ENCODE assay signal across 15 cellular contexts in genomic region chr9:35717132-35717870, GRCh38. TPM values are rescaled to one million over a fixed set of nuclear protein-coding genes. Genes with fewer than 3 reads are reported as not detected.
DNase-seq lines count a peak whose midpoint lies in the region; ATAC-seq, FAIRE-seq and TF ChIP-seq lines count a peak whose summit lies in the region.
"Had no signal": no experiment of that assay in that cellular context is flagged by ENCODE, and none has a peak within 500 bp of the region (broad histone marks: within the 10 kb centered on the region; RNA-seq: fewer than 3 reads in every experiment).

No MANE protein-coding gene starts in this region.

- DNase-seq in ascending aorta (ENCODE audit: low spot score in 2 of 2): no peak
- no peak for DNase-seq in endothelial cell of umbilical vein (ENCODE audit: low read depth, low spot score)
- no peak for DNase-seq in neuronal stem cell (ENCODE audit: low spot score)
- DNase-seq in urothelium cell line (ENCODE audit: low spot score): no peak
- no peak for DNase-seq in SIG-M5 treated with dmso at 0.1 percent for 504 hours (lab: John Stamatoyannopoulos, UW; ENCODE audit: unreplicated experiment)
- DNase-seq in left lobe of liver (ENCODE audit: low spot score): no peak
- DNase-seq in amygdala (lab: John Stamatoyannopoulos, UW): no peak
- DNase-seq: DMS 273 treated with DMSO at 0.1 percent for 48 hours, HFFc6, KBM-7, NCI-H146, NCI-H345, NCI-H69 had no signal

- H4K91ac ChIP-seq in neuronal stem cell (ENCODE audit: low read depth, low read length, poor library complexity): no peak overlapping the region

- no peaks in the 10 kb centered on the region for H3K9me1 ChIP-seq in endothelial cell of umbilical vein (replicated peaks; ENCODE audit: control insufficient read depth, extremely low read depth, insufficient read depth, low read length)

- H3K27me3 ChIP-seq in ascending aorta (no peaks in the 10 kb centered on the region), endothelial cell of umbilical vein (ENCODE audit: control insufficient read depth in 2 of 2, insufficient read depth in 2 of 2, low read length in 2 of 2) (no peaks in the 10 kb centered on the region), neuronal stem cell (ENCODE audit: control insufficient read depth in 3 of 3, insufficient read depth in 3 of 3, low read depth in 1 of 3, low read length in 3 of 3) (no peaks in the 10 kb centered on the region)
- H3K27me3 ChIP-seq: BLaER1 had no signal

- H3K79me2 ChIP-seq in endothelial cell of umbilical vein (ENCODE audit: control insufficient read depth, insufficient read depth, low read length): peaks cover 2% of the 10 kb centered on the region

- H3K27ac ChIP-seq in ascending aorta: peak overlapping the region; percentile 51 to 74
- no peak overlapping the region for H3K27ac ChIP-seq in endothelial cell of umbilical vein (ENCODE audit: insufficient read depth, low read depth, low read length)
- H3K27ac ChIP-seq in neuronal stem cell (replicated peaks; ENCODE audit: low read length): no peak overlapping the region
- H3K27ac ChIP-seq: BLaER1 had no signal

- H4K8ac ChIP-seq in neuronal stem cell (ENCODE audit: low read depth, low read length): no peak overlapping the region

- H2BK5ac ChIP-seq in neuronal stem cell (ENCODE audit: low read length): no peak overlapping the region

- BruUV-seq in endothelial cell of umbilical vein (replicated peaks; lab: Mats Ljungman, UMichigan): TSS peak; percentile 28

- POLR2A ChIA-PET in endothelial cell of umbilical vein (lab: Charles Lee): no interaction called here

- H3K4me2 ChIP-seq in endothelial cell of umbilical vein (ENCODE audit: insufficient read depth, low read length) (no peak overlapping the region), neuronal stem cell (ENCODE audit: insufficient read depth, low read length, poor library complexity, severe bottlenecking) (no peak overlapping the region)

- H2BK120ac ChIP-seq in neuronal stem cell (ENCODE audit: low read depth, low read length): no peak overlapping the region

- no peak for ATAC-seq in left lobe of liver

- no peaks in the 10 kb centered on the region for H4K20me1 ChIP-seq in endothelial cell of umbilical vein (replicated peaks; ENCODE audit: control insufficient read depth, extremely low read depth, insufficient read depth, low read length)

- peak overlapping the region; percentile 49 for H3K23ac ChIP-seq in neuronal stem cell (ENCODE audit: low read depth, low read length, poor library complexity)

- H3K4me1 ChIP-seq in ascending aorta (peaks cover 0 to 3% of the 10 kb centered on the region in 2 donors), endothelial cell of umbilical vein (ENCODE audit: control insufficient read depth, extremely low read depth, insufficient read depth, low read length) (no peaks in the 10 kb centered on the region), neuronal stem cell (ENCODE audit: control insufficient read depth in 2 of 2, insufficient read depth in 1 of 2, low read depth in 1 of 2, low read length in 2 of 2) (no peaks in the 10 kb centered on the region)

- no peak overlapping the region for H3K18ac ChIP-seq in neuronal stem cell (ENCODE audit: low read length)

- H2AK5ac ChIP-seq in neuronal stem cell (ENCODE audit: low read depth, low read length): no peak overlapping the region

- H3K4ac ChIP-seq in neuronal stem cell (ENCODE audit: low read length): no peak overlapping the region

- peaks cover 100% of the 10 kb centered on the region in 2 donors for H3K36me3 ChIP-seq in ascending aorta
- peaks cover 63 to 83% of the 10 kb centered on the region in 2 experiments for H3K36me3 ChIP-seq in endothelial cell of umbilical vein (ENCODE audit: control insufficient read depth in 2 of 2, extremely low read depth in 1 of 2, insufficient read depth in 2 of 2, low read length in 2 of 2)
- peaks cover 81 to 98% of the 10 kb centered on the region in 2 donors for H3K36me3 ChIP-seq in neuronal stem cell (replicated peaks in 1 of 2; ENCODE audit: control insufficient read depth in 2 of 2, insufficient read depth in 2 of 2, low read length in 2 of 2)

- CTCF ChIA-PET in endothelial cell of umbilical vein (lab: Charles Lee): interaction anchor here (1.5 to 8.9 kb wide), 3 partner anchors 10 to 29 kb away, joined by 3 to 53 read pairs (median 6); no protein-coding TSS in a partner anchor

- H3K79me1 ChIP-seq in neuronal stem cell (ENCODE audit: low read depth, low read length): peaks cover 2% of the 10 kb centered on the region

- no peak overlapping the region for H3K14ac ChIP-seq in neuronal stem cell (ENCODE audit: low read length)

- no peak for TF ChIP-seq POLR2A in endothelial cell of umbilical vein (IDR thresholded peaks at IDR 0.05; ENCODE audit: low read depth, low read length)

- dilution Hi-C loops in endothelial cell of umbilical vein (cut with MboI; ENCODE audit: extremely low pct_ligation_motif_present, low sequenced_read_pairs): no loop called here

- H3K9me3 ChIP-seq in ascending aorta: no peaks in the 10 kb centered on the region
- H3K9me3 ChIP-seq in endothelial cell of umbilical vein (replicated peaks; ENCODE audit: control insufficient read depth, insufficient read depth, low read length): no peaks in the 10 kb centered on the region
- H3K9me3 ChIP-seq in neuronal stem cell (replicated peaks in 1 of 2; ENCODE audit: control insufficient read depth in 2 of 2, insufficient read depth in 1 of 2, low read depth in 1 of 2, low read length in 2 of 2): no peaks in the 10 kb centered on the region
- H3K9me3 ChIP-seq: BLaER1 had no signal

- H2BK15ac ChIP-seq in neuronal stem cell (ENCODE audit: low read length): no peak overlapping the region

- H3K4me3 ChIP-seq in ascending aorta: no peak overlapping the region
- H3K4me3 ChIP-seq in endothelial cell of umbilical vein (replicated peaks in 1 of 3; ENCODE audit: insufficient read depth in 1 of 3, low read depth in 1 of 3, low read length in 3 of 3): no peak overlapping the region
- H3K4me3 ChIP-seq in neuronal stem cell (ENCODE audit: low read length in 2 of 2): peak overlapping the region in 1 of 2 donors; percentile 11
- H3K4me3 ChIP-seq: BLaER1 had no signal

- intact Hi-C loops in ascending aorta (cut with DNase I): no loop called here
- intact Hi-C loops in endothelial cell of umbilical vein (cut with micrococcal nuclease): no loop called here

- H2BK12ac ChIP-seq in neuronal stem cell (ENCODE audit: low read length): no peak overlapping the region

- H3K9ac ChIP-seq in endothelial cell of umbilical vein (replicated peaks; ENCODE audit: extremely low read depth, insufficient read depth, low read length) (no peak overlapping the region), neuronal stem cell (ENCODE audit: low read depth, low read length, poor library complexity) (no peak overlapping the region)
- H3K9ac ChIP-seq: BLaER1 had no signal

- WGBS in neuronal stem cell (ENCODE audit: extremely low coverage in 2 of 2, insufficient read length in 2 of 2, insufficient replicate concordance in 1 of 2), 2 donors: no CpG with 5 or more reads among the region's 14 CpGs

- no peak for TF ChIP-seq CTCF in ascending aorta (IDR thresholded peaks at IDR 0.05)
- no peak for TF ChIP-seq CTCF in endothelial cell of umbilical vein (IDR thresholded peaks at IDR 0.05; ENCODE audit: extremely low read depth in 1 of 2, insufficient read depth in 1 of 2, low read depth in 1 of 2, low read length in 2 of 2)

- FAIRE-seq in endothelial cell of umbilical vein (lab: Jason Lieb, UNC) (no peak), urothelium cell line (lab: Jason Lieb, UNC) (peak; percentile 5)
- FAIRE-seq: H1 had no signal

- no peak overlapping the region for H2AFZ ChIP-seq in endothelial cell of umbilical vein (ENCODE audit: low read depth, low read length)
- no peak overlapping the region for H2AFZ ChIP-seq in neuronal stem cell (ENCODE audit: low read length)

RNA-seq across cellular contexts. Expression of gene TLN1, which starts 14.7 kb away (rescaled TPM):
- total RNA-seq in ascending aorta (735 TPM), endothelial cell of umbilical vein (424 and 450 TPM in 2 replicates), left lobe of liver (107 TPM)
- 120 and 137 TPM in 2 replicates for polyA plus RNA-seq in endothelial cell of umbilical vein
- 213 and 223 TPM in 2 replicates for polyA plus RNA-seq in endothelial cell of umbilical vein (2011; cell fraction: cytosol; rRNA removed)
- 252 and 278 TPM in 2 replicates for polyA plus RNA-seq in endothelial cell of umbilical vein (2011; cell fraction: nucleus; rRNA removed)
- 255 and 266 TPM in 2 replicates for polyA plus RNA-seq in endothelial cell of umbilical vein (2012)
- 647 and 685 TPM in 2 replicates for polyA minus RNA-seq in endothelial cell of umbilical vein
- polyA minus RNA-seq in endothelial cell of umbilical vein (2011; cell fraction: cytosol; rRNA and poly(A)+ RNA removed): 119 TPM
- 163 and 201 TPM in 2 replicates for polyA minus RNA-seq in endothelial cell of umbilical vein (2011; cell fraction: nucleus; rRNA and poly(A)+ RNA removed)
- 18.4 TPM for polyA plus RNA-seq in neuronal stem cell (2013, experiment 1 of 2)
- polyA plus RNA-seq in neuronal stem cell (2013, experiment 2 of 2): 18.5 TPM

RNA-seq across cellular contexts. Expression of gene CREB3, which starts 15.2 kb away (rescaled TPM):
- total RNA-seq in ascending aorta: 48.3 TPM
- 36.4 and 39.8 TPM in 2 replicates for total RNA-seq in endothelial cell of umbilical vein
- 45.9 and 52.1 TPM in 2 replicates for polyA plus RNA-seq in endothelial cell of umbilical vein
- 32.2 and 36.2 TPM in 2 replicates for polyA plus RNA-seq in endothelial cell of umbilical vein (2011; cell fraction: cytosol; rRNA removed)
- polyA plus RNA-seq in endothelial cell of umbilical vein (2011; cell fraction: nucleus; rRNA removed): 20.0 and 24.0 TPM in 2 replicates
- polyA plus RNA-seq in endothelial cell of umbilical vein (2012): 45.9 and 48.2 TPM in 2 replicates
- polyA minus RNA-seq in endothelial cell of umbilical vein: 18.5 and 19.4 TPM in 2 replicates
- 13.6 TPM for polyA minus RNA-seq in endothelial cell of umbilical vein (2011; cell fraction: cytosol; rRNA and poly(A)+ RNA removed)
- polyA minus RNA-seq in endothelial cell of umbilical vein (2011; cell fraction: nucleus; rRNA and poly(A)+ RNA removed): 7.0 and 9.1 TPM in 2 replicates
- 23.0 TPM for polyA plus RNA-seq in neuronal stem cell (2013, experiment 1 of 2)
- polyA plus RNA-seq in neuronal stem cell (2013, experiment 2 of 2): 21.8 TPM
- 13.9 TPM for total RNA-seq in left lobe of liver

RNA-seq across cellular contexts. Expression of gene TPM2, which starts 27.6 kb away (rescaled TPM):
- 1,923 TPM for total RNA-seq in ascending aorta
- 257 and 279 TPM in 2 replicates for total RNA-seq in endothelial cell of umbilical vein
- polyA plus RNA-seq in endothelial cell of umbilical vein: 103 and 144 TPM in 2 replicates
- polyA plus RNA-seq in endothelial cell of umbilical vein (2011; cell fraction: cytosol; rRNA removed): 218 and 224 TPM in 2 replicates
- 411 and 541 TPM in 2 replicates for polyA plus RNA-seq in endothelial cell of umbilical vein (2011; cell fraction: nucleus; rRNA removed)
- polyA plus RNA-seq in endothelial cell of umbilical vein (2012): 291 and 315 TPM in 2 replicates
- polyA minus RNA-seq in endothelial cell of umbilical vein: 46.5 and 50.0 TPM in 2 replicates
- polyA minus RNA-seq in endothelial cell of umbilical vein (2011; cell fraction: cytosol; rRNA and poly(A)+ RNA removed): 104 TPM
- polyA minus RNA-seq in endothelial cell of umbilical vein (2011; cell fraction: nucleus; rRNA and poly(A)+ RNA removed): 33.1 and 61.4 TPM in 2 replicates
- polyA plus RNA-seq in neuronal stem cell (2013, experiment 1 of 2): 345 TPM
- 336 TPM for polyA plus RNA-seq in neuronal stem cell (2013, experiment 2 of 2)
- 6.6 TPM for total RNA-seq in left lobe of liver

RNA-seq across cellular contexts. Expression of gene GBA2, which starts 31.7 kb away (rescaled TPM):
- total RNA-seq in ascending aorta: 40.7 TPM
- 158 and 196 TPM in 2 replicates for total RNA-seq in endothelial cell of umbilical vein
- polyA plus RNA-seq in endothelial cell of umbilical vein: 99.9 and 110 TPM in 2 replicates
- polyA plus RNA-seq in endothelial cell of umbilical vein (2011; cell fraction: cytosol; rRNA removed): 57.3 and 62.9 TPM in 2 replicates
- polyA plus RNA-seq in endothelial cell of umbilical vein (2011; cell fraction: nucleus; rRNA removed): 939 and 994 TPM in 2 replicates
- 58.1 and 93.8 TPM in 2 replicates for polyA plus RNA-seq in endothelial cell of umbilical vein (2012)
- 156 and 170 TPM in 2 replicates for polyA minus RNA-seq in endothelial cell of umbilical vein
- polyA minus RNA-seq in endothelial cell of umbilical vein (2011; cell fraction: cytosol; rRNA and poly(A)+ RNA removed): 13.1 TPM
- 228 TPM in 2 replicates for polyA minus RNA-seq in endothelial cell of umbilical vein (2011; cell fraction: nucleus; rRNA and poly(A)+ RNA removed)
- 52.1 TPM for polyA plus RNA-seq in neuronal stem cell (2013, experiment 1 of 2)
- polyA plus RNA-seq in neuronal stem cell (2013, experiment 2 of 2): 51.9 TPM
- total RNA-seq in left lobe of liver: 44.0 TPM

RNA-seq across cellular contexts. Expression of gene RGP1, which starts 31.8 kb away (rescaled TPM):
- total RNA-seq in ascending aorta: 24.8 TPM
- total RNA-seq in endothelial cell of umbilical vein: 23.3 and 29.0 TPM in 2 replicates
- polyA plus RNA-seq in endothelial cell of umbilical vein: 12.7 and 15.0 TPM in 2 replicates
- 14.6 and 14.8 TPM in 2 replicates for polyA plus RNA-seq in endothelial cell of umbilical vein (2011; cell fraction: cytosol; rRNA removed)
- polyA plus RNA-seq in endothelial cell of umbilical vein (2011; cell fraction: nucleus; rRNA removed): 27.3 and 27.5 TPM in 2 replicates
- 18.4 and 19.7 TPM in 2 replicates for polyA plus RNA-seq in endothelial cell of umbilical vein (2012)
- 26.0 and 31.2 TPM in 2 replicates for polyA minus RNA-seq in endothelial cell of umbilical vein
- polyA minus RNA-seq in endothelial cell of umbilical vein (2011; cell fraction: cytosol; rRNA and poly(A)+ RNA removed): 11.1 TPM
- 13.8 and 14.8 TPM in 2 replicates for polyA minus RNA-seq in endothelial cell of umbilical vein (2011; cell fraction: nucleus; rRNA and poly(A)+ RNA removed)
- polyA plus RNA-seq in neuronal stem cell (2013, experiment 1 of 2): 12.1 TPM
- polyA plus RNA-seq in neuronal stem cell (2013, experiment 2 of 2): 12.7 TPM
- total RNA-seq in left lobe of liver: 14.5 TPM

Comparison
In these comparisons a context has a peak if more than half of its experiments do, and no peak if none do; other contexts are left out.
1. H3K27ac ChIP-seq: peak in ascending aorta (2 of 2); none in endothelial cell of umbilical vein (single experiment) and neuronal stem cell (single experiment).
2. RNA of gene TPM2, which starts 27.6 kb away (total RNA-seq): 1,923 TPM in ascending aorta (single experiment) and 257 to 279 TPM in endothelial cell of umbilical vein; 6.6 TPM in left lobe of liver (single experiment); every median in the first group is over 10 times any median in the second.